Comparison of ENCODE assay signal across 9 cellular contexts in genomic region chr1:15090373-15090772, GRCh38.
A peak's percentile ranks its signal among the peaks of the same experiment; 100 is the strongest.
DNase-seq lines count a peak whose midpoint lies in the region; ATAC-seq and TF ChIP-seq lines count a peak whose summit lies in the region.
"Had no signal": no experiment of that assay in that cellular context is flagged by ENCODE, and none has a peak within 500 bp of the region (broad histone marks: within the 10 kb centered on the region; RNA-seq: fewer than 3 reads in every experiment).

No MANE protein-coding gene starts in this region.

- H3K4me1 ChIP-seq in cardiac muscle cell (ENCODE audit: low read depth) (peaks cover 29% of the 10 kb centered on the region), RWPE2 (ENCODE audit: insufficient read depth, poor library complexity, severe bottlenecking) (peaks cover 5% of the 10 kb centered on the region), upper lobe of right lung (peaks cover 12% of the 10 kb centered on the region)

- H3K36me3 ChIP-seq in cardiac muscle cell = no peaks in the 10 kb centered on the region
- no peaks in the 10 kb centered on the region for H3K36me3 ChIP-seq in RWPE2 (ENCODE audit: low read depth)
- no peaks in the 10 kb centered on the region for H3K36me3 ChIP-seq in upper lobe of right lung

- H3K27me3 ChIP-seq in cardiac muscle cell (no peaks in the 10 kb centered on the region), RWPE2 (ENCODE audit: insufficient read depth, poor library complexity, severe bottlenecking) (no peaks in the 10 kb centered on the region), upper lobe of right lung (no peaks in the 10 kb centered on the region)

- DNase-seq in cardiac muscle cell (ENCODE audit: low read depth in 1 of 2, low spot score in 1 of 2) (peak in 1 of 2 donors; percentile 92), cardiac septum (ENCODE audit: low spot score) (no peak), RWPE2 (ENCODE audit: low spot score) (no peak), islet precursor cell (peak; percentile 94), upper lobe of right lung (peak; percentile 94), foreskin fibroblast (no peak)
- DNase-seq: activated T-cell treated with anti-CD3 and anti-CD28 coated beads, Interleukin-2, amount 50 U/mL, for 4 hours had no signal

- no peak for TF ChIP-seq CTCF in cardiac muscle cell (IDR thresholded peaks at IDR 0.05; ENCODE audit: low read depth, low read length)
- TF ChIP-seq CTCF in RWPE2 (IDR thresholded peaks at IDR 0.05; ENCODE audit: poor library complexity, severe bottlenecking) = no peak
- TF ChIP-seq CTCF in upper lobe of right lung (IDR thresholded peaks at IDR 0.05) = no peak
- TF ChIP-seq CTCF in foreskin fibroblast (IDR thresholded peaks at IDR 0.05; ENCODE audit: low read depth, low read length) = no peak

- intact Hi-C loops in cardiac septum (cut with DNase I) = no loop called here
- intact Hi-C loops in upper lobe of right lung (cut with DNase I) = no loop called here

- ATAC-seq in RWPE2 (ENCODE audit: low read depth) (peak; percentile 74), upper lobe of right lung (peak; percentile 96), GM18868 (IDR thresholded peaks at IDR 0.05; ENCODE audit: unreplicated experiment) (no peak), HG03342 (IDR thresholded peaks at IDR 0.05; ENCODE audit: unreplicated experiment) (no peak)
- ATAC-seq: activated T-cell treated with anti-CD3 and anti-CD28 coated beads, Interleukin-2, amount 50 U/mL, for 4 hours had no signal

- H3K27ac ChIP-seq in cardiac muscle cell = peak overlapping the region; percentile 87
- no peak overlapping the region for H3K27ac ChIP-seq in RWPE2 (ENCODE audit: poor library complexity, severe bottlenecking)
- H3K27ac ChIP-seq in upper lobe of right lung = peak overlapping the region; percentile 75

- H3K9me3 ChIP-seq in cardiac muscle cell (ENCODE audit: low read depth) = no peaks in the 10 kb centered on the region
- no peaks in the 10 kb centered on the region for H3K9me3 ChIP-seq in RWPE2 (ENCODE audit: severe bottlenecking)
- no peaks in the 10 kb centered on the region for H3K9me3 ChIP-seq in upper lobe of right lung

- H3K4me3 ChIP-seq in cardiac muscle cell (no peak overlapping the region), RWPE2 (ENCODE audit: severe bottlenecking) (no peak overlapping the region), upper lobe of right lung (no peak overlapping the region), foreskin fibroblast (ENCODE audit: low read depth in 1 of 2, low read length in 2 of 2) (no peak overlapping the region)

Comparison
In these comparisons a context has a peak if more than half of its experiments do, and no peak if none do; other contexts are left out.
1. DNase-seq: peak in islet precursor cell (single experiment) and upper lobe of right lung (single experiment); none in cardiac septum (single experiment), RWPE2 (single experiment) and foreskin fibroblast (0 of 2).
2. ATAC-seq: peak in RWPE2 (single experiment) and upper lobe of right lung (single experiment); none in GM18868 (single experiment) and HG03342 (single experiment).